ENCODE assay signal across 9 cellular contexts in the genomic region with DNA sequence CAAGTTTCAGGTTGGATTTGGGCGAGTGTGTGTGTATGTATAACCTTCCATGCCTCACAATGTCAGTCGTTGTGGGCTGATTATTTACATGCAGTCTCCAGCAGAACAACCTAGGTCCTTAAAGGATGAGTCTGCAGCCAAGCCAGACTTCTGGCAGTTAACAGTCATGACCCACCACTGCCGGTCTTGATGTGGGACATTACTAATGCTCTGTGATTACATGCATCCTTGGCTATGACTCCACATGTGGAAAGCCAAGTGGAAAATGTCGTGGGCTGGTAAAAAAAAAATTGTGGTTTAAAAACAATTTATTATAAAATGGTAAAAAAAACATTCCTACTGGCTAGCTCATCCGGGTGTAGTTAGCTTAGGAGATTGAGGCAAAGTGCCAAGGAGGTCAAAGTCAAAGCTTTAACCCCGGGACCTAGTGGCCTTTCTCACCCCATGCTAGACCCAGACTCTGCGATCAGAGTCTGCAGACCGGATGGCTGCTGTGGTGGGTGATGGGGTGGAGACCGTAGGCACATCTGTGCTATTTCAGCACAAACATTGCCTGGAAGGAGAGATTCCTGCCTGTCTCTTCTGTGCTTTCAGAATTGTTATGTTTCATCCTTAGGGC. TPM values are rescaled to one million over a fixed set of nuclear protein-coding genes. Genes with fewer than 3 reads are reported as not detected.
A peak's percentile ranks its signal among the peaks of the same experiment; 100 is the strongest.
DNase-seq lines count a peak whose midpoint lies in the region; ATAC-seq and TF ChIP-seq lines count a peak whose summit lies in the region.
"Had no signal": no experiment of that assay in that cellular context is flagged by ENCODE, and none has a peak within 500 bp of the region (broad histone marks: within the 10 kb centered on the region; RNA-seq: fewer than 3 reads in every experiment).

No MANE protein-coding gene starts in this region.

- H3K27me3 ChIP-seq in SJSA1 (replicated peaks) = no peaks in the 10 kb centered on the region
- no peaks in the 10 kb centered on the region for H3K27me3 ChIP-seq in rectal smooth muscle tissue (ENCODE audit: control insufficient read depth, insufficient read depth, low read length)

- peak; percentile 97 for DNase-seq in ELR (ENCODE audit: low read depth)
- peak; percentile 84 to 86 for DNase-seq in SJSA1 (ENCODE audit: low read depth in 1 of 2, low spot score in 2 of 2)
- peak; percentile 100 for DNase-seq in fibroblast of mammary gland (ENCODE audit: low read depth)
- no peak for DNase-seq in GM10266 (ENCODE audit: extremely low spot score)
- DNase-seq in DMS53 (lab: John Stamatoyannopoulos, UW) = no peak
- DNase-seq in activated CD8-positive, alpha-beta memory T cell treated with anti-CD3 and anti-CD28 coated beads, Interleukin-2, amount 50 U/mL, for 48 hours = no peak
- DNase-seq: SIG-M5 had no signal

- H3K9ac ChIP-seq in rectal smooth muscle tissue (ENCODE audit: low read length) = no peak overlapping the region

- H3K36me3 ChIP-seq in SJSA1 (peaks cover 3% of the 10 kb centered on the region; the same call in 1 of the 2 replicates), rectal smooth muscle tissue (ENCODE audit: control insufficient read depth, insufficient read depth, low read length) (no peaks in the 10 kb centered on the region)

- no peak for TF ChIP-seq CTCF in fibroblast of mammary gland (conservative IDR thresholded peaks at IDR 0.05; ENCODE audit: control insufficient read depth, insufficient read depth, low read depth, low read length)
- TF ChIP-seq CTCF in GM10266 (IDR thresholded peaks at IDR 0.05; ENCODE audit: control insufficient read depth, insufficient read depth, low read depth, missing control alignments) = no peak

- H3K9me3 ChIP-seq in SJSA1 (replicated peaks) = no peaks in the 10 kb centered on the region

- H3K27ac ChIP-seq in SJSA1 = peak overlapping the region; percentile 40
- peak overlapping the region; percentile 10 for H3K27ac ChIP-seq in rectal smooth muscle tissue (ENCODE audit: low read depth, low read length)

- H3K4me3 ChIP-seq in SJSA1 = no peak overlapping the region
- no peak overlapping the region for H3K4me3 ChIP-seq in fibroblast of mammary gland (ENCODE audit: control insufficient read depth, low read depth, low read length)
- no peak overlapping the region for H3K4me3 ChIP-seq in rectal smooth muscle tissue (ENCODE audit: low read length)

- ATAC-seq in HG03175 (IDR thresholded peaks at IDR 0.05; ENCODE audit: unreplicated experiment) = no peak

- H3K4me1 ChIP-seq in SJSA1 (replicated peaks) (peaks cover 71% of the 10 kb centered on the region), rectal smooth muscle tissue (ENCODE audit: control insufficient read depth, insufficient read depth, low read length) (peaks cover 17% of the 10 kb centered on the region)

RNA-seq across cellular contexts. Expression of gene RARRES1, which starts 6.8 kb away (rescaled TPM):
- total RNA-seq in SJSA1 (2014; rRNA removed; shearing (Covaris generic)) = 0.66 and 4.9 TPM in 2 replicates

RNA-seq across cellular contexts. Expression of gene LXN, which starts 53.0 kb away (rescaled TPM):
- total RNA-seq in SJSA1 (2014; rRNA removed; shearing (Covaris generic)) = not detected in 2 replicates

Comparison
In these comparisons a context has a peak if more than half of its experiments do, and no peak if none do; other contexts are left out.
1. DNase-seq: peak in ELR (single experiment), SJSA1 (2 of 2) and fibroblast of mammary gland (single experiment); none in GM10266 (single experiment), DMS53 (single experiment) and activated CD8-positive, alpha-beta memory T cell treated with anti-CD3 and anti-CD28 coated beads, Interleukin-2, amount 50 U/mL, for 48 hours (single experiment).